17 cellular contexts compared by ENCODE assay signal in genomic region chr10:130820880-130821482, GRCh38.
DNase-seq lines count a peak whose midpoint lies in the region; ATAC-seq and TF ChIP-seq lines count a peak whose summit lies in the region.
"Had no signal": no experiment of that assay in that cellular context is flagged by ENCODE, and none has a peak within 500 bp of the region (broad histone marks: within the 10 kb centered on the region; RNA-seq: fewer than 3 reads in every experiment).

No MANE protein-coding gene starts in this region.

- H2BK15ac ChIP-seq in neuronal stem cell (ENCODE audit: low read length): no peak overlapping the region

- no peaks in the 10 kb centered on the region for H3K36me3 Mint-ChIP-seq in activated CD8-positive, alpha-beta memory T cell treated with anti-CD3 and anti-CD28 coated beads, Interleukin-2, amount 10 ng/mL, durations not matched to agents 7 days and 5 days
- peaks cover 9% of the 10 kb centered on the region for H3K36me3 Mint-ChIP-seq in endothelial cell (ENCODE audit: low read depth, unreplicated experiment)
- H3K36me3 Mint-ChIP-seq: CD8-positive, alpha-beta memory T cell had no signal

- H2AFZ ChIP-seq in neuronal stem cell (ENCODE audit: low read length): no peak overlapping the region
- H2AFZ ChIP-seq: GM23338 had no signal

- H3K4me3 ChIP-seq in WERI-Rb-1 (ENCODE audit: low read depth, low read length) (no peak overlapping the region), neuronal stem cell (ENCODE audit: low read length in 2 of 2) (no peak overlapping the region), uterus (no peak overlapping the region)
- H3K4me3 ChIP-seq: GM23338 had no signal

- no peak overlapping the region for H3K4me2 ChIP-seq in neuronal stem cell (ENCODE audit: insufficient read depth, low read length, poor library complexity, severe bottlenecking)
- H3K4me2 ChIP-seq: GM23338 had no signal

- H3K4me1 Mint-ChIP-seq in activated CD8-positive, alpha-beta memory T cell treated with anti-CD3 and anti-CD28 coated beads, Interleukin-2, amount 10 ng/mL, durations not matched to agents 7 days and 5 days: no peaks in the 10 kb centered on the region
- H3K4me1 Mint-ChIP-seq in endothelial cell (ENCODE audit: unreplicated experiment): no peaks in the 10 kb centered on the region
- H3K4me1 Mint-ChIP-seq: CD8-positive, alpha-beta memory T cell; GM23338 had no signal

- H3K27ac Mint-ChIP-seq in activated CD8-positive, alpha-beta memory T cell treated with anti-CD3 and anti-CD28 coated beads, Interleukin-2, amount 10 ng/mL, durations not matched to agents 7 days and 5 days: no peak overlapping the region
- H3K27ac Mint-ChIP-seq in endothelial cell (ENCODE audit: unreplicated experiment): no peak overlapping the region
- H3K27ac Mint-ChIP-seq: CD8-positive, alpha-beta memory T cell; GM23338 had no signal

- no peak overlapping the region for H4K91ac ChIP-seq in neuronal stem cell (ENCODE audit: low read depth, low read length, poor library complexity)

- H3K27ac ChIP-seq in WERI-Rb-1: no peak overlapping the region
- H3K27ac ChIP-seq in neuronal stem cell (replicated peaks; ENCODE audit: low read length): no peak overlapping the region
- H3K27ac ChIP-seq in uterus: no peak overlapping the region

- H3K18ac ChIP-seq in neuronal stem cell (ENCODE audit: low read length): no peak overlapping the region

- H3K27me3 Mint-ChIP-seq in activated CD8-positive, alpha-beta memory T cell treated with anti-CD3 and anti-CD28 coated beads, Interleukin-2, amount 10 ng/mL, durations not matched to agents 7 days and 5 days: no peaks in the 10 kb centered on the region
- H3K27me3 Mint-ChIP-seq in endothelial cell (ENCODE audit: unreplicated experiment): peaks cover 2% of the 10 kb centered on the region
- H3K27me3 Mint-ChIP-seq: CD8-positive, alpha-beta memory T cell had no signal

- intact Hi-C loops in uterus (cut with DNase I; ENCODE audit: low total_unique reads): no loop called here

- no peak overlapping the region for H3K14ac ChIP-seq in neuronal stem cell (ENCODE audit: low read length)

- no peaks in the 10 kb centered on the region for H3K27me3 ChIP-seq in WERI-Rb-1 (ENCODE audit: insufficient read depth, low read depth, severe bottlenecking)
- H3K27me3 ChIP-seq in neuronal stem cell (ENCODE audit: control insufficient read depth in 3 of 3, insufficient read depth in 3 of 3, low read depth in 1 of 3, low read length in 3 of 3): no peaks in the 10 kb centered on the region
- no peaks in the 10 kb centered on the region for H3K27me3 ChIP-seq in uterus

- H3K23ac ChIP-seq in neuronal stem cell (ENCODE audit: low read depth, low read length, poor library complexity): no peak overlapping the region

- TF ChIP-seq CTCF in WERI-Rb-1 (IDR thresholded peaks at IDR 0.05; ENCODE audit: low read depth, low read length) (peak; percentile 24; the same call in 1 of the 2 replicates), endothelial cell (IDR thresholded peaks at IDR 0.05; ENCODE audit: unreplicated experiment) (no peak), uterus (IDR thresholded peaks at IDR 0.05) (no peak)

- H3K4me1 ChIP-seq in neuronal stem cell (ENCODE audit: control insufficient read depth in 2 of 2, insufficient read depth in 1 of 2, low read depth in 1 of 2, low read length in 2 of 2) (peaks cover 0 to 2% of the 10 kb centered on the region in 2 donors), uterus (no peaks in the 10 kb centered on the region)

- no peak for ATAC-seq in activated CD8-positive, alpha-beta memory T cell treated with anti-CD3 and anti-CD28 coated beads, Interleukin-2, amount 10 ng/mL, durations not matched to agents 7 days and 5 days
- ATAC-seq: GM23338 had no signal

- CTCF ChIA-PET in activated CD8-positive, alpha-beta memory T cell treated with anti-CD3 and anti-CD28 coated beads, Interleukin-2, amount 10 ng/mL, durations not matched to agents 7 days and 5 days (lab: Charles Lee): no interaction called here

- H3K36me3 ChIP-seq in WERI-Rb-1: no peaks in the 10 kb centered on the region
- H3K36me3 ChIP-seq in neuronal stem cell (replicated peaks in 1 of 2; ENCODE audit: control insufficient read depth in 2 of 2, insufficient read depth in 2 of 2, low read length in 2 of 2): no peaks in the 10 kb centered on the region
- H3K36me3 ChIP-seq in uterus: no peaks in the 10 kb centered on the region

- peaks cover 3% of the 10 kb centered on the region for H3K9me3 ChIP-seq in WERI-Rb-1 (ENCODE audit: severe bottlenecking)
- H3K9me3 ChIP-seq in neuronal stem cell (replicated peaks in 1 of 2; ENCODE audit: control insufficient read depth in 2 of 2, insufficient read depth in 1 of 2, low read depth in 1 of 2, low read length in 2 of 2): no peaks in the 10 kb centered on the region
- H3K9me3 ChIP-seq in uterus: no peaks in the 10 kb centered on the region

- peak; percentile 17 for DNase-seq in activated CD8-positive, alpha-beta memory T cell treated with anti-CD3 and anti-CD28 coated beads for 24 hours
- no peak for DNase-seq in activated CD8-positive, alpha-beta memory T cell treated with anti-CD3 and anti-CD28 coated beads, Interleukin-2, amount 10 ng/mL, durations not matched to agents 7 days and 5 days
- peak; percentile 30 for DNase-seq in NCI-H187 treated with DMSO at 0.1 percent for 48 hours (lab: John Stamatoyannopoulos, UW)
- DNase-seq in WERI-Rb-1: no peak
- DNase-seq in neuronal stem cell (ENCODE audit: low spot score): no peak
- DNase-seq in endothelial cell (ENCODE audit: low spot score): no peak
- no peak for DNase-seq in uterus
- DNase-seq: C1 segment of cervical spinal cord; CD8-positive, alpha-beta memory T cell; DMS79 treated with DMSO at 0.1 percent for 48 hours; MM.1S; NCI-H1105; NCI-H2107; NCI-H446 treated with DMSO at 0.1 percent for 48 hours; NCI-H774; SHP77 treated with DMSO at 0.1 percent for 48 hours had no signal

- no peak for TF ChIP-seq POLR2A in uterus (IDR thresholded peaks at IDR 0.05)

- H3K79me1 ChIP-seq in neuronal stem cell (ENCODE audit: low read depth, low read length): no peaks in the 10 kb centered on the region

- no peak overlapping the region for H3K4me3 Mint-ChIP-seq in activated CD8-positive, alpha-beta memory T cell treated with anti-CD3 and anti-CD28 coated beads, Interleukin-2, amount 10 ng/mL, durations not matched to agents 7 days and 5 days
- no peak overlapping the region for H3K4me3 Mint-ChIP-seq in endothelial cell (ENCODE audit: unreplicated experiment)
- H3K4me3 Mint-ChIP-seq: CD8-positive, alpha-beta memory T cell; GM23338 had no signal

- no peak overlapping the region for H2BK120ac ChIP-seq in neuronal stem cell (ENCODE audit: low read depth, low read length)

- no peak overlapping the region for H2AK5ac ChIP-seq in neuronal stem cell (ENCODE audit: low read depth, low read length)

- no peak overlapping the region for H2BK5ac ChIP-seq in neuronal stem cell (ENCODE audit: low read length)

- H3K9me3 Mint-ChIP-seq in activated CD8-positive, alpha-beta memory T cell treated with anti-CD3 and anti-CD28 coated beads, Interleukin-2, amount 10 ng/mL, durations not matched to agents 7 days and 5 days (ENCODE audit: low read depth): peaks cover 15% of the 10 kb centered on the region
- peaks cover 23% of the 10 kb centered on the region for H3K9me3 Mint-ChIP-seq in endothelial cell (ENCODE audit: unreplicated experiment)

- no CpG with 5 or more reads among the region's 11 CpGs for WGBS in neuronal stem cell (ENCODE audit: extremely low coverage in 2 of 2, insufficient read length in 2 of 2, insufficient replicate concordance in 1 of 2), 2 donors

- no peak overlapping the region for H3K9ac ChIP-seq in neuronal stem cell (ENCODE audit: low read depth, low read length, poor library complexity)

- H4K8ac ChIP-seq in neuronal stem cell (ENCODE audit: low read depth, low read length): no peak overlapping the region

- no peak overlapping the region for H3K4ac ChIP-seq in neuronal stem cell (ENCODE audit: low read length)

- H2BK12ac ChIP-seq in neuronal stem cell (ENCODE audit: low read length): no peak overlapping the region

Comparison
In these comparisons a context has a peak if more than half of its experiments do, and no peak if none do; other contexts are left out.
1. DNase-seq: peak in activated CD8-positive, alpha-beta memory T cell treated with anti-CD3 and anti-CD28 coated beads for 24 hours (single experiment) and NCI-H187 treated with DMSO at 0.1 percent for 48 hours (single experiment); none in activated CD8-positive, alpha-beta memory T cell treated with anti-CD3 and anti-CD28 coated beads, Interleukin-2, amount 10 ng/mL, durations not matched to agents 7 days and 5 days (single experiment), WERI-Rb-1 (single experiment), neuronal stem cell (single experiment), endothelial cell (single experiment) and uterus (0 of 2).